Comparison of ENCODE assay signal across 1 cellular context in genomic region chr22:33272180-33272579, GRCh38.
A peak's percentile ranks its signal among the peaks of the same experiment; 100 is the strongest.
TF ChIP-seq lines count a peak whose summit lies in the region.

No MANE protein-coding gene starts in this region.

TF ChIP-seq in HepG2, 621 proteins besides CTCF, POLR2A, EP300 and RAD21 (continued from another document and continues in another):
- TF ChIP-seq ZNF407 (CRISPR knock-in tag; IDR thresholded peaks at IDR 0.05; ENCODE audit: not compliant biosample characterization) (no peak), RELA (CRISPR knock-in tag; IDR thresholded peaks at IDR 0.05) (no peak), ZNF552 (CRISPR knock-in tag; IDR thresholded peaks at IDR 0.05; ENCODE audit: borderline replicate concordance) (no peak), PLSCR1 (CRISPR knock-in tag; IDR thresholded peaks at IDR 0.05; ENCODE audit: borderline replicate concordance) (no peak), ATF7-NPFF (CRISPR knock-in tag; IDR thresholded peaks at IDR 0.05; ENCODE audit: low read depth) (no peak), PHF8 (CRISPR knock-in tag; IDR thresholded peaks at IDR 0.05) (no peak), GMEB2 (CRISPR knock-in tag; IDR thresholded peaks at IDR 0.05; ENCODE audit: low read depth) (no peak), HOMEZ (CRISPR knock-in tag; IDR thresholded peaks at IDR 0.05; ENCODE audit: low read depth) (peak; percentile 56; the same call in 1 of the 2 replicates), GLMP (CRISPR knock-in tag; IDR thresholded peaks at IDR 0.05; ENCODE audit: borderline replicate concordance) (no peak), MYNN (CRISPR knock-in tag; IDR thresholded peaks at IDR 0.05; ENCODE audit: low read depth) (no peak), PREB (CRISPR knock-in tag; IDR thresholded peaks at IDR 0.05) (no peak), PCBP2 (optimal IDR thresholded peaks at IDR 0.05; ENCODE audit: low read depth, low read length, poor library complexity, severe bottlenecking) (no peak), ZSCAN29 (CRISPR knock-in tag; conservative IDR thresholded peaks at IDR 0.05) (no peak), AKNA (CRISPR knock-in tag; IDR thresholded peaks at IDR 0.05; ENCODE audit: borderline replicate concordance) (no peak), GRHL1 (CRISPR knock-in tag; conservative IDR thresholded peaks at IDR 0.05) (no peak), ZNF382 (CRISPR knock-in tag; IDR thresholded peaks at IDR 0.05; ENCODE audit: borderline replicate concordance) (no peak), ZZZ3 (CRISPR knock-in tag; IDR thresholded peaks at IDR 0.05; ENCODE audit: borderline replicate concordance) (no peak), ZNF597 (CRISPR knock-in tag; IDR thresholded peaks at IDR 0.05) (no peak), MAFF (IDR thresholded peaks at IDR 0.05; ENCODE audit: low read depth, low read length) (no peak), ZNF225 (CRISPR knock-in tag; IDR thresholded peaks at IDR 0.05) (no peak), ZNF607 (CRISPR knock-in tag; IDR thresholded peaks at IDR 0.05; ENCODE audit: borderline replicate concordance) (no peak), BRCA1 (CRISPR knock-in tag; IDR thresholded peaks at IDR 0.05) (no peak), PAXIP1 (CRISPR knock-in tag; conservative IDR thresholded peaks at IDR 0.05) (peak; percentile 84), ZNF530 (CRISPR knock-in tag; IDR thresholded peaks at IDR 0.05; ENCODE audit: low read depth) (no peak), NFE2 (CRISPR knock-in tag; IDR thresholded peaks at IDR 0.05) (no peak)
